Comparison of ENCODE assay signal across 11 cellular contexts in genomic region chr12:101824831-101825230, GRCh38. TPM values are rescaled to one million over a fixed set of nuclear protein-coding genes. Genes with fewer than 3 reads are reported as not detected.
DNase-seq lines count a peak whose midpoint lies in the region; ATAC-seq, FAIRE-seq and TF ChIP-seq lines count a peak whose summit lies in the region.
"Had no signal": no experiment of that assay in that cellular context is flagged by ENCODE, and none has a peak within 500 bp of the region (broad histone marks: within the 10 kb centered on the region; RNA-seq: fewer than 3 reads in every experiment).

No MANE protein-coding gene starts in this region.

- H3K27ac ChIP-seq in IMR-90 (ENCODE audit: insufficient read depth, low read length): no peak overlapping the region
- H3K27ac ChIP-seq in K562 (ENCODE audit: extremely low read depth, low read depth, low read length): no peak overlapping the region
- H3K27ac ChIP-seq: A549 had no signal

- in situ Hi-C loops in IMR-90 (cut with MboI; ENCODE audit: low sequenced_read_pairs): loop anchor here (5.0 kb wide), 1 partner anchor 48 kb away; no protein-coding TSS in a partner anchor
- in situ Hi-C loops in K562 (cut with MboI): no loop called here

- CTCF ChIA-PET in IMR-90 (lab: Yijun Ruan, JAX) (interaction anchor here (0.6 kb wide), 1 partner anchor 50 kb away, joined by 3 read pairs; no protein-coding TSS in a partner anchor), K562 (lab: Yijun Ruan, JAX; ENCODE audit: low intra/inter-chr PET ratio) (no interaction called here)

- no peak overlapping the region for H2BK120ac ChIP-seq in IMR-90 (ENCODE audit: low read depth, low read length)

- no peak overlapping the region for H2BK5ac ChIP-seq in IMR-90 (ENCODE audit: low read depth, low read length, poor library complexity, severe bottlenecking)

- intact Hi-C loops in activated CD4-positive, alpha-beta T cell treated with anti-CD3 and anti-CD28 coated beads, Interleukin-2, amount 10 ng/mL, durations not matched to agents 24 days and 14 days (cut with micrococcal nuclease): no loop called here
- intact Hi-C loops in IMR-90 (cut with micrococcal nuclease): no loop called here
- intact Hi-C loops in K562 (cut with micrococcal nuclease): no loop called here

- H3K23ac ChIP-seq in IMR-90 (ENCODE audit: low read depth, low read length): no peak overlapping the region

- peaks cover 13 to 41% of the 10 kb centered on the region in 2 experiments for H3K79me1 ChIP-seq in IMR-90 (ENCODE audit: low read depth in 1 of 2, low read length in 2 of 2)

- H4K8ac ChIP-seq in IMR-90 (ENCODE audit: low read depth in 2 of 2, low read length in 2 of 2): no peak overlapping the region

- H3K9ac ChIP-seq in IMR-90 (ENCODE audit: low read depth, low read length): no peak overlapping the region
- H3K9ac ChIP-seq in K562 (ENCODE audit: insufficient read depth in 1 of 2, low read depth in 2 of 2, low read length in 2 of 2): no peak overlapping the region

- H3K56ac ChIP-seq in IMR-90 (ENCODE audit: extremely low read depth, insufficient read depth, low read length): no peak overlapping the region

- H3K79me2 ChIP-seq in K562 (ENCODE audit: control insufficient read depth, insufficient read depth, low read length): peaks cover 60% of the 10 kb centered on the region

- TF ChIP-seq CTCF in IMR-90 (conservative IDR thresholded peaks at IDR 0.05; ENCODE audit: low read depth, low read length) (no peak), K562 (IDR thresholded peaks at IDR 0.05 in 2 of 3, conservative IDR thresholded peaks at IDR 0.05 in 1 of 3; ENCODE audit: insufficient read depth in 2 of 3, low read depth in 1 of 3, low read length in 3 of 3) (no peak)

- ATAC-seq in IMR-90 (ENCODE audit: low read depth): peak; percentile 22; the same call in 1 of the 2 replicates
- ATAC-seq in K562: no peak
- no peak for ATAC-seq in HG03135 (IDR thresholded peaks at IDR 0.05; ENCODE audit: unreplicated experiment)
- no peak for ATAC-seq in HG03378 (IDR thresholded peaks at IDR 0.05; ENCODE audit: unreplicated experiment)
- ATAC-seq: activated naive CD4-positive, alpha-beta T cell treated with anti-CD3 and anti-CD28 coated beads, Interleukin-2, amount 50 U/mL, for 72 hours had no signal

- no peak overlapping the region for H2BK20ac ChIP-seq in IMR-90 (ENCODE audit: low read depth, low read length)

- H3K9me3 ChIP-seq in IMR-90 (ENCODE audit: control insufficient read depth, insufficient read depth, low read length) (no peaks in the 10 kb centered on the region), K562 (replicated peaks; ENCODE audit: control insufficient read depth, insufficient read depth, low read depth, low read length) (no peaks in the 10 kb centered on the region)
- H3K9me3 ChIP-seq: A549, transverse colon had no signal

- no peaks in the 10 kb centered on the region for H3K36me3 ChIP-seq in IMR-90 (ENCODE audit: control insufficient read depth, insufficient read depth, low read length)
- peaks cover 5% of the 10 kb centered on the region; the same call in 1 of the 3 replicates for H3K36me3 ChIP-seq in K562 (ENCODE audit: control insufficient read depth, insufficient read depth, low read length)
- H3K36me3 ChIP-seq: transverse colon had no signal

- H3K4me1 Mint-ChIP-seq in activated CD4-positive, alpha-beta T cell treated with anti-CD3 and anti-CD28 coated beads, Interleukin-2, amount 10 ng/mL, durations not matched to agents 24 days and 14 days: peaks cover 69% of the 10 kb centered on the region

- WGBS in IMR-90 (ENCODE audit: extremely low coverage in 2 of 2, insufficient read length in 1 of 2), 2 experiments: no CpG with 5 or more reads among the region's 2 CpGs
- WGBS in K562 (ENCODE audit: insufficient coverage, low coverage, missing lambda C conversion rate): 64% methylated on average over 2 of the region's 2 CpGs

- H2AK5ac ChIP-seq in IMR-90 (ENCODE audit: low read depth, low read length): no peak overlapping the region

- peaks cover 5% of the 10 kb centered on the region for H4K20me1 ChIP-seq in IMR-90 (ENCODE audit: insufficient read depth, low read length)
- no peaks in the 10 kb centered on the region for H4K20me1 ChIP-seq in K562 (replicated peaks; ENCODE audit: control insufficient read depth, insufficient read depth, low read length)

- H3K14ac ChIP-seq in IMR-90 (replicated peaks; ENCODE audit: low read depth, low read length): no peak overlapping the region

- no peak for TF ChIP-seq RAD21 in IMR-90 (IDR thresholded peaks at IDR 0.05; ENCODE audit: low read length)
- TF ChIP-seq RAD21 in K562 (CRISPR knock-in tag; conservative IDR thresholded peaks at IDR 0.05 in 1 of 2, IDR thresholded peaks at IDR 0.05 in 1 of 2): no peak

- POLR2A ChIA-PET in IMR-90 (lab: Charles Lee; ENCODE audit: unreplicated experiment) (no interaction called here), K562 (lab: Yijun Ruan, JAX) (interaction anchor here (0.5 to 7.5 kb wide), 2 partner anchors 9 to 288 kb away, joined by 3 to 41 read pairs; no protein-coding TSS in a partner anchor)

- no peak overlapping the region for H2BK15ac ChIP-seq in IMR-90 (ENCODE audit: low read depth, low read length)

- no peak overlapping the region for H2AFZ ChIP-seq in IMR-90 (replicated peaks; ENCODE audit: low read length, poor library complexity)
- 0 out of 2 replicates have a peak overlapping the region, but pooled peaks have one; percentile 1 for H2AFZ ChIP-seq in K562 (ENCODE audit: low read depth, low read length)

- H3K18ac ChIP-seq in IMR-90 (ENCODE audit: low read depth, low read length): no peak overlapping the region

- H3K4me2 ChIP-seq in IMR-90 (ENCODE audit: low read depth, low read length): no peak overlapping the region
- H3K4me2 ChIP-seq in K562 (ENCODE audit: insufficient read depth, low read length): no peak overlapping the region

- H4K91ac ChIP-seq in IMR-90 (ENCODE audit: insufficient read depth, low read depth, low read length): no peak overlapping the region

- FAIRE-seq in K562 (lab: Jason Lieb, UNC): no peak
- FAIRE-seq: A549 had no signal

- H3K4me1 ChIP-seq in IMR-90 (ENCODE audit: control insufficient read depth, insufficient read depth, low read length): no peaks in the 10 kb centered on the region; the same call in 1 of the 2 replicates
- peaks cover 10 to 38% of the 10 kb centered on the region in 2 experiments for H3K4me1 ChIP-seq in K562 (replicated peaks in 1 of 2; ENCODE audit: control insufficient read depth in 2 of 2, insufficient read depth in 2 of 2, low read length in 2 of 2)

- H3K9me3 Mint-ChIP-seq in activated CD4-positive, alpha-beta T cell treated with anti-CD3 and anti-CD28 coated beads, Interleukin-2, amount 10 ng/mL, durations not matched to agents 24 days and 14 days: no peaks in the 10 kb centered on the region
- H3K9me3 Mint-ChIP-seq: activated naive CD4-positive, alpha-beta T cell treated with anti-CD3 and anti-CD28 coated beads, Interleukin-2, amount 50 U/mL, for 72 hours had no signal

- H3K4me3 ChIP-seq in IMR-90 (ENCODE audit: insufficient read depth, low read depth, low read length): no peak overlapping the region
- no peak overlapping the region for H3K4me3 ChIP-seq in K562
- H3K4me3 ChIP-seq: A549, transverse colon had no signal

- H3K27me3 ChIP-seq in IMR-90 (ENCODE audit: control insufficient read depth, insufficient read depth, low read length) (no peaks in the 10 kb centered on the region), K562 (ENCODE audit: control insufficient read depth in 2 of 2, insufficient read depth in 2 of 2, low read length in 2 of 2) (no peaks in the 10 kb centered on the region)
- H3K27me3 ChIP-seq: transverse colon had no signal

- no peak overlapping the region for H3K4ac ChIP-seq in IMR-90 (ENCODE audit: low read depth, low read length)

- H3K36me3 Mint-ChIP-seq in activated CD4-positive, alpha-beta T cell treated with anti-CD3 and anti-CD28 coated beads, Interleukin-2, amount 10 ng/mL, durations not matched to agents 24 days and 14 days (ENCODE audit: low read depth): peaks cover 17% of the 10 kb centered on the region

- TF ChIP-seq POLR2A in IMR-90 (IDR thresholded peaks at IDR 0.05; ENCODE audit: low read depth, low read length): no peak
- TF ChIP-seq POLR2A in K562 (conservative IDR thresholded peaks at IDR 0.05): no peak

- TF ChIP-seq EP300 in K562 (IDR thresholded peaks at IDR 0.05; ENCODE audit: low read length): no peak

- peak overlapping the region; percentile 8 for H3K4me3 Mint-ChIP-seq in activated CD4-positive, alpha-beta T cell treated with anti-CD3 and anti-CD28 coated beads, Interleukin-2, amount 10 ng/mL, durations not matched to agents 24 days and 14 days

- no peak overlapping the region for H2AK9ac ChIP-seq in IMR-90 (replicated peaks; ENCODE audit: low read depth, low read length, poor library complexity)

- H3K9me1 ChIP-seq in IMR-90 (ENCODE audit: insufficient read depth, low read length) (no peaks in the 10 kb centered on the region), K562 (ENCODE audit: control insufficient read depth, insufficient read depth, low read length) (no peaks in the 10 kb centered on the region)

- no TSS peak for BruUV-seq in IMR-90 (replicated peaks; lab: Mats Ljungman, UMichigan)
- no TSS peak for BruUV-seq in K562 (replicated peaks; lab: Mats Ljungman, UMichigan)

- DNase-seq in activated CD4-positive, alpha-beta T cell treated with anti-CD3 and anti-CD28 coated beads, Interleukin-2, amount 10 ng/mL, durations not matched to agents 24 days and 14 days: no peak
- no peak for DNase-seq in activated CD4-positive, alpha-beta T cell treated with anti-CD3 and anti-CD28 coated beads for 48 hours
- DNase-seq in IMR-90: no peak
- no peak for DNase-seq in K562 (ENCODE audit: extremely low read depth in 1 of 4, low spot score in 3 of 4)
- peak; percentile 71 for DNase-seq in putamen (ENCODE audit: low spot score)
- no peak for DNase-seq in NCI-H1092 treated with DMSO at 0.1 percent for 48 hours (lab: John Stamatoyannopoulos, UW)
- DNase-seq: transverse colon had no signal

- no peaks in the 10 kb centered on the region for H3K27me3 Mint-ChIP-seq in activated CD4-positive, alpha-beta T cell treated with anti-CD3 and anti-CD28 coated beads, Interleukin-2, amount 10 ng/mL, durations not matched to agents 24 days and 14 days

- dilution Hi-C loops in IMR-90 (cut with HindIII; ENCODE audit: low sequenced_read_pairs, unreplicated experiment): no loop called here

- no peak overlapping the region for H4K5ac ChIP-seq in IMR-90 (ENCODE audit: low read depth, low read length)

- peak overlapping the region; percentile 42 for H3K27ac Mint-ChIP-seq in activated CD4-positive, alpha-beta T cell treated with anti-CD3 and anti-CD28 coated beads, Interleukin-2, amount 10 ng/mL, durations not matched to agents 24 days and 14 days

RNA-seq across cellular contexts. Expression of gene GNPTAB, which starts 5.9 kb away (rescaled TPM):
- 48.2 and 57.2 TPM in 2 replicates for total RNA-seq in activated CD4-positive, alpha-beta T cell treated with anti-CD3 and anti-CD28 coated beads, Interleukin-2, amount 10 ng/mL, durations not matched to agents 24 days and 14 days
- 24.2 and 28.9 TPM in 2 replicates for total RNA-seq in IMR-90 (2012; rRNA removed)
- 14.1 and 16.0 TPM in 2 replicates for polyA plus RNA-seq in IMR-90 (2012; rRNA removed)
- 3.8 and 5.0 TPM in 2 replicates for polyA plus RNA-seq in IMR-90 (2012; cell fraction: cytosol; rRNA removed)
- polyA plus RNA-seq in IMR-90 (2012; cell fraction: nucleus; rRNA removed; ENCODE audit: low replicate concordance): 2.5 and 15.9 TPM in 2 replicates
- total RNA-seq in K562 (2011; cell fraction: chromatin; rRNA removed; ENCODE audit: low replicate concordance): 40.1 and 95.2 TPM in 2 replicates
- 19.5 and 22.0 TPM in 2 replicates for total RNA-seq in K562 (2011; cell fraction: nucleolus; rRNA removed)
- total RNA-seq in K562 (2011; cell fraction: nucleoplasm; rRNA removed): 60.6 and 98.6 TPM in 2 replicates
- total RNA-seq in K562 (2014; rRNA removed): 11.6 and 13.0 TPM in 2 replicates
- total RNA-seq in K562 (2014; rRNA removed; fragmentation: Illumina TruSeq; extraction: Trizol): 19.8 and 21.7 TPM in 2 replicates
- 23.2 and 23.3 TPM in 2 replicates for total RNA-seq in K562 (2015; rRNA removed; fragmentation: Illumina TruSeq; extraction: Trizol)
- total RNA-seq in K562 (2021): 19.3 and 20.4 TPM in 2 replicates
- 16.3 and 23.2 TPM in 2 replicates for polyA plus RNA-seq in K562 (2011; rRNA removed)
- 5.1 and 11.1 TPM in 2 replicates for polyA plus RNA-seq in K562 (2011; cell fraction: cytosol; rRNA removed)
- polyA plus RNA-seq in K562 (2011; cell fraction: nucleus; rRNA removed): 12.5 and 13.7 TPM in 2 replicates
- 15.6 and 18.6 TPM in 2 replicates for polyA plus RNA-seq in K562 (2012)
- polyA plus RNA-seq in K562 (2014; fragmentation: Illumina TruSeq; extraction: Trizol): 15.3 and 19.3 TPM in 2 replicates
- polyA plus RNA-seq in K562 (2014; fragmentation: Nextera tagmentation; extraction: Ambion mirVana): 1 to 10 TPM; 5.9 to 6.5 TPM
- polyA plus RNA-seq in K562 (2014; rRNA removed): 11.6 and 12.8 TPM in 2 replicates
- polyA minus RNA-seq in K562 (2011; rRNA and poly(A)+ RNA removed): 44.5 and 49.5 TPM in 2 replicates
- polyA minus RNA-seq in K562 (2011; cell fraction: cytosol; rRNA and poly(A)+ RNA removed): 12.1 and 14.2 TPM in 2 replicates
- polyA minus RNA-seq in K562 (2011; cell fraction: nucleus; rRNA and poly(A)+ RNA removed): 18.2 and 24.9 TPM in 2 replicates

RNA-seq across cellular contexts. Expression of gene DRAM1, which starts 52.5 kb away (rescaled TPM):
- 4.3 and 4.6 TPM in 2 replicates for total RNA-seq in activated CD4-positive, alpha-beta T cell treated with anti-CD3 and anti-CD28 coated beads, Interleukin-2, amount 10 ng/mL, durations not matched to agents 24 days and 14 days
- total RNA-seq in IMR-90 (2012; rRNA removed) (27.2 and 27.5 TPM in 2 replicates), K562 (2014; rRNA removed) (1.4 and 2.1 TPM in 2 replicates), K562 (2014; rRNA removed; fragmentation: Illumina TruSeq; extraction: Trizol) (4.2 and 4.3 TPM in 2 replicates), K562 (2015; rRNA removed; fragmentation: Illumina TruSeq; extraction: Trizol) (2.7 TPM in 2 replicates), K562 (2021) (2.9 and 4.2 TPM in 2 replicates)
- polyA plus RNA-seq in IMR-90 (2012; rRNA removed) (15.8 and 20.0 TPM in 2 replicates), K562 (2011; rRNA removed) (1.3 and 2.7 TPM in 2 replicates), K562 (2014; fragmentation: Illumina TruSeq; extraction: Trizol) (2.9 and 3.3 TPM in 2 replicates), K562 (2014; fragmentation: Nextera tagmentation; extraction: Ambion mirVana) (1 to 10 TPM; 1.5 to 2.0 TPM), K562 (2014; rRNA removed) (2.2 and 2.7 TPM in 2 replicates)
- polyA plus RNA-seq in IMR-90 (2012; cell fraction: cytosol; rRNA removed): 8.7 and 16.2 TPM in 2 replicates
- polyA plus RNA-seq in IMR-90 (2012; cell fraction: nucleus; rRNA removed; ENCODE audit: low replicate concordance): 3.8 and 25.0 TPM in 2 replicates
- total RNA-seq in K562 (2011; cell fraction: chromatin; rRNA removed; ENCODE audit: low replicate concordance): 4.1 and 12.3 TPM in 2 replicates
- total RNA-seq in K562 (2011; cell fraction: nucleolus; rRNA removed): 1.8 and 4.9 TPM in 2 replicates
- 3.2 and 8.5 TPM in 2 replicates for total RNA-seq in K562 (2011; cell fraction: nucleoplasm; rRNA removed)
- 1.2 and 2.0 TPM in 2 replicates for polyA plus RNA-seq in K562 (2011; cell fraction: cytosol; rRNA removed)
- 0.27 and 0.58 TPM in 2 replicates for polyA plus RNA-seq in K562 (2011; cell fraction: nucleus; rRNA removed)
- 3.1 and 5.9 TPM in 2 replicates for polyA plus RNA-seq in K562 (2012)
- 1.7 and 4.0 TPM in 2 replicates for polyA minus RNA-seq in K562 (2011; rRNA and poly(A)+ RNA removed)
- 0.64 and 3.0 TPM in 2 replicates for polyA minus RNA-seq in K562 (2011; cell fraction: cytosol; rRNA and poly(A)+ RNA removed)
- 0.22 and 2.4 TPM in 2 replicates for polyA minus RNA-seq in K562 (2011; cell fraction: nucleus; rRNA and poly(A)+ RNA removed)
